Comparison of ENCODE assay signal across 20 cellular contexts in genomic region chr5:39253211-39253610, GRCh38. TPM values are rescaled to one million over a fixed set of nuclear protein-coding genes. Genes with fewer than 3 reads are reported as not detected.
DNase-seq lines count a peak whose midpoint lies in the region; ATAC-seq and TF ChIP-seq lines count a peak whose summit lies in the region.
"Had no signal": no experiment of that assay in that cellular context is flagged by ENCODE, and none has a peak within 500 bp of the region (broad histone marks: within the 10 kb centered on the region; RNA-seq: fewer than 3 reads in every experiment).

No MANE protein-coding gene starts in this region.

- no peak overlapping the region for H3K27ac Mint-ChIP-seq in activated T-helper 17 cell treated with anti-CD3 and anti-CD28 coated beads, Interleukin-2, amount 50 U/mL, for 72 hours
- H3K27ac Mint-ChIP-seq: CD4-positive, CD25-positive, alpha-beta regulatory T cell; T-helper 2 cell treated with Interferon-gamma antibody and Interleukin-4, amounts not matched to agents 5 μg/mL and 100 μg/mL, for 36 hours had no signal

- H3K36me3 ChIP-seq in GM23248 (ENCODE audit: low read depth), result no peaks in the 10 kb centered on the region
- H3K36me3 ChIP-seq in adipocyte (ENCODE audit: control insufficient read depth, insufficient read depth, low read length, severe bottlenecking), result no peaks in the 10 kb centered on the region
- H3K36me3 ChIP-seq: colonic mucosa had no signal

- no peak overlapping the region for H2AFZ ChIP-seq in GM23248

- no peak overlapping the region for H3K4me2 ChIP-seq in GM23248 (ENCODE audit: unreplicated experiment)

- H3K4me1 ChIP-seq in GM23248 (ENCODE audit: insufficient read depth), result peaks cover 18% of the 10 kb centered on the region
- peaks cover 19% of the 10 kb centered on the region for H3K4me1 ChIP-seq in adipocyte (ENCODE audit: control insufficient read depth, insufficient read depth, low read length)
- H3K4me1 ChIP-seq: colonic mucosa had no signal

- no peaks in the 10 kb centered on the region for H3K27me3 Mint-ChIP-seq in activated T-helper 17 cell treated with anti-CD3 and anti-CD28 coated beads, Interleukin-2, amount 50 U/mL, for 72 hours

- H3K79me2 ChIP-seq in GM23248 (ENCODE audit: insufficient read depth), result no peaks in the 10 kb centered on the region

- H3K4me1 Mint-ChIP-seq in activated T-helper 17 cell treated with anti-CD3 and anti-CD28 coated beads, Interleukin-2, amount 50 U/mL, for 72 hours, result no peaks in the 10 kb centered on the region
- H3K4me1 Mint-ChIP-seq: neural crest cell had no signal

- no peak for TF ChIP-seq CTCF in AG10803 (conservative IDR thresholded peaks at IDR 0.05; ENCODE audit: low read length)
- no peak for TF ChIP-seq CTCF in fibroblast of pulmonary artery (IDR thresholded peaks at IDR 0.05; ENCODE audit: low read length, missing control alignments)

- H3K9me2 ChIP-seq in GM23248 (ENCODE audit: insufficient read depth), result peaks cover 3% of the 10 kb centered on the region; the same call in 1 of the 2 replicates

- no peak overlapping the region for H3K27ac ChIP-seq in GM23248
- H3K27ac ChIP-seq: colonic mucosa had no signal

- H3K4me3 ChIP-seq in AG10803 (ENCODE audit: low read length), result no peak overlapping the region
- H3K4me3 ChIP-seq in GM23248, result no peak overlapping the region
- no peak overlapping the region for H3K4me3 ChIP-seq in adipocyte (ENCODE audit: low read length)
- no peak overlapping the region for H3K4me3 ChIP-seq in fibroblast of pulmonary artery (replicated peaks; ENCODE audit: low read depth, low read length)
- H3K4me3 ChIP-seq: colonic mucosa had no signal

- ATAC-seq in HG03354 (IDR thresholded peaks at IDR 0.05; ENCODE audit: poor library complexity, severe bottlenecking, unreplicated experiment), result no peak
- ATAC-seq in activated T-helper 17 cell treated with anti-CD3 and anti-CD28 coated beads, Interleukin-2, amount 50 U/mL, for 72 hours (replicated peaks), result no peak
- ATAC-seq: sciatic nerve, SK-N-SH treated with all-trans-retinoic acid at 6 μM for 48 hours had no signal

- H3K9ac ChIP-seq in GM23248 (no peak overlapping the region), adipocyte (ENCODE audit: low read length) (no peak overlapping the region)

- in situ Hi-C loops in GM23248 (cut with MboI), result no loop called here

- H3K9me3 ChIP-seq in GM23248 (ENCODE audit: low read depth) (no peaks in the 10 kb centered on the region), adipocyte (ENCODE audit: control insufficient read depth, low read length) (no peaks in the 10 kb centered on the region)
- H3K9me3 ChIP-seq: colonic mucosa had no signal

- no peaks in the 10 kb centered on the region for H3K36me3 Mint-ChIP-seq in activated T-helper 17 cell treated with anti-CD3 and anti-CD28 coated beads, Interleukin-2, amount 50 U/mL, for 72 hours (ENCODE audit: low read depth)
- H3K36me3 Mint-ChIP-seq: CD4-positive, CD25-positive, alpha-beta regulatory T cell had no signal

- peaks cover 14% of the 10 kb centered on the region; the same call in 1 of the 2 replicates for H3F3A ChIP-seq in GM23248 (ENCODE audit: insufficient read depth)

- H3K9me3 Mint-ChIP-seq in activated T-helper 17 cell treated with anti-CD3 and anti-CD28 coated beads, Interleukin-2, amount 50 U/mL, for 72 hours, result peaks cover 3% of the 10 kb centered on the region
- H3K9me3 Mint-ChIP-seq: CD4-positive, CD25-positive, alpha-beta regulatory T cell; T-helper 2 cell treated with Interferon-gamma antibody and Interleukin-4, amounts not matched to agents 5 μg/mL and 100 μg/mL, for 36 hours had no signal

- H3K27me3 ChIP-seq in GM23248 (replicated peaks; ENCODE audit: insufficient read depth) (no peaks in the 10 kb centered on the region), adipocyte (replicated peaks; ENCODE audit: control insufficient read depth, insufficient read depth, low read length) (no peaks in the 10 kb centered on the region)
- H3K27me3 ChIP-seq: colonic mucosa had no signal

- peak; percentile 15 for DNase-seq in AG10803 (ENCODE audit: low read depth)
- peak; percentile 72 for DNase-seq in GM23248
- peak; percentile 31 for DNase-seq in adipocyte (ENCODE audit: low read depth)
- DNase-seq in fibroblast of pulmonary artery (ENCODE audit: low read depth), result peak; percentile 36
- no peak for DNase-seq in COLO829 (ENCODE audit: low spot score)
- no peak for DNase-seq in SK-N-DZ (ENCODE audit: low spot score)
- DNase-seq: CD4-positive, CD25-positive, alpha-beta regulatory T cell; colonic mucosa; DMS153; islet precursor cell; NCI-H1417 treated with DMSO at 0.1 percent for 48 hours; NCI-H2171; NCI-H524 treated with DMSO at 0.1 percent for 48 hours; posterior cingulate gyrus had no signal

- H3K4me3 Mint-ChIP-seq in activated T-helper 17 cell treated with anti-CD3 and anti-CD28 coated beads, Interleukin-2, amount 50 U/mL, for 72 hours, result no peak overlapping the region
- H3K4me3 Mint-ChIP-seq: CD4-positive, CD25-positive, alpha-beta regulatory T cell; neural crest cell; T-helper 2 cell treated with Interferon-gamma antibody and Interleukin-4, amounts not matched to agents 5 μg/mL and 100 μg/mL, for 36 hours had no signal

- no peaks in the 10 kb centered on the region for H4K20me1 ChIP-seq in GM23248 (ENCODE audit: insufficient read depth)

RNA-seq across cellular contexts. Expression of gene FYB1, which starts 33.8 kb away (rescaled TPM):
- under 0.01 TPM in 1 of 2 replicates, not detected in the other for total RNA-seq in GM23248 (2014; rRNA removed; shearing (Covaris generic))
- 0.08 and 0.11 TPM in 2 replicates for polyA plus RNA-seq in GM23248 (2016; fragmentation: Nextera tagmentation; extraction: Ambion mirVana)
- not detected in 2 replicates for polyA plus RNA-seq in SK-N-DZ (2014; cell fraction: cytosol; rRNA removed)
- not detected in 2 replicates for polyA plus RNA-seq in SK-N-DZ (2014; cell fraction: nucleus; rRNA removed)
- 100 to 1,000 TPM in 1 of 2 donors, 10 to 100 TPM in 1; 95.7 to 153 TPM for total RNA-seq in activated T-helper 17 cell treated with anti-CD3 and anti-CD28 coated beads, Interleukin-2, amount 50 U/mL, for 72 hours
- total RNA-seq: neural crest cell had no signal

Comparison
In these comparisons a context has a peak if more than half of its experiments do, and no peak if none do; other contexts are left out.
1. DNase-seq: peak in AG10803 (single experiment), GM23248 (single experiment), adipocyte (single experiment) and fibroblast of pulmonary artery (single experiment); none in COLO829 (single experiment) and SK-N-DZ (single experiment).
2. RNA of gene FYB1, which starts 33.8 kb away (total RNA-seq): 95.7 to 153 TPM in activated T-helper 17 cell treated with anti-CD3 and anti-CD28 coated beads, Interleukin-2, amount 50 U/mL, for 72 hours; under 0.01 TPM in GM23248; every median in the first group is over 10 times any median in the second.